Comparison of ENCODE assay signal across 18 cellular contexts in the genomic region with DNA sequence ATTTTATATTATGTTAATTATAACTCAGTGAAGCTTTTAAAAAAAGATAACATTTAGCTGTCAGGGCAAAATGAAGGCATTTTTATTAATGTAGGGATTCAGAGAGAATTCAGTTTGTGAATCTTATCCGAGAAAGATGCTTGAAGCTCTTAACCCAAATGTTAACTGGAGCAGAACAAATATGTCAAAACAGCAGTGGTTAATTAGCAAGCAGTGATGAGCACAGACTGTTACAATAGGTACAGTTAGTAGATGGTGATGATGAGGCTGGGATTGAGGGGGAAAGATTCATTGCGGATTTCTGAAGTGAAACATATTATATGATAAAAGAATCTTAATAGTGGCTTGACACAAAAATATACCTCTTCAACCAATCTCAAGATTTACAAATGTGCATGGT.
"Had no signal": no experiment of that assay in that cellular context is flagged by ENCODE, and none has a peak within 500 bp of the region (broad histone marks: within the 10 kb centered on the region; RNA-seq: fewer than 3 reads in every experiment).

No MANE protein-coding gene starts in this region.

- H3K27ac Mint-ChIP-seq: dendritic cell treated with granulocyte-macrophage colony-stimulating factor and Interleukin-4, amounts not matched to agents 40 ng/mL and 50 ng/mL, for 4 days; effector memory CD8-positive, alpha-beta T cell; naive thymus-derived CD4-positive, alpha-beta T cell; nephron progenitor cell had no signal

- H3K36me3 ChIP-seq: esophagus squamous epithelium, neutrophil, right atrium auricular region, sigmoid colon, stomach, thoracic aorta, transverse colon had no signal

- FAIRE-seq: colon had no signal

- H3K4me3 ChIP-seq: esophagus squamous epithelium, psoas muscle, right atrium auricular region, sigmoid colon, skin epidermis, stomach, thoracic aorta, transverse colon had no signal

- H3K27me3 ChIP-seq: neutrophil, right atrium auricular region, sigmoid colon, transverse colon had no signal

- DNase-seq: effector memory CD8-positive, alpha-beta T cell; esophagus squamous epithelium; foreskin fibroblast; left colon; naive thymus-derived CD4-positive, alpha-beta T cell; nephron progenitor cell; psoas muscle; sigmoid colon; stimulated activated naive CD4-positive, alpha-beta T cell; stomach; transverse colon had no signal

- H3K4me1 Mint-ChIP-seq: nephron progenitor cell had no signal

- H3K4me1 ChIP-seq: esophagus squamous epithelium, psoas muscle, right atrium auricular region, sigmoid colon, stomach, transverse colon had no signal

- H3K36me3 Mint-ChIP-seq: naive thymus-derived CD4-positive, alpha-beta T cell had no signal

- H3K9me3 ChIP-seq: esophagus squamous epithelium, neutrophil, psoas muscle, sigmoid colon, stomach, thoracic aorta, transverse colon had no signal

- H3K27ac ChIP-seq: epithelial cell of prostate, esophagus squamous epithelium, neutrophil, psoas muscle, right atrium auricular region, sigmoid colon, skin epidermis, stomach, thoracic aorta, transverse colon had no signal

- H3K4me3 Mint-ChIP-seq: dendritic cell treated with granulocyte-macrophage colony-stimulating factor and Interleukin-4, amounts not matched to agents 40 ng/mL and 50 ng/mL, for 4 days; effector memory CD8-positive, alpha-beta T cell; naive thymus-derived CD4-positive, alpha-beta T cell; nephron progenitor cell had no signal

- ATAC-seq: effector memory CD8-positive, alpha-beta T cell; left colon; naive thymus-derived CD4-positive, alpha-beta T cell; psoas muscle had no signal
